Comparison of ENCODE assay signal across 18 cellular contexts in genomic region chr4:70269674-70270073, GRCh38. TPM values are rescaled to one million over a fixed set of nuclear protein-coding genes. Genes with fewer than 3 reads are reported as not detected.
A peak's percentile ranks its signal among the peaks of the same experiment; 100 is the strongest.
DNase-seq lines count a peak whose midpoint lies in the region; ATAC-seq, FAIRE-seq and TF ChIP-seq lines count a peak whose summit lies in the region.
"Had no signal": no experiment of that assay in that cellular context is flagged by ENCODE, and none has a peak within 500 bp of the region (broad histone marks: within the 10 kb centered on the region; RNA-seq: fewer than 3 reads in every experiment).

No MANE protein-coding gene starts in this region.

- no peak overlapping the region for H2BK12ac ChIP-seq in H9 (ENCODE audit: insufficient read length, low read depth, low read length)

- H3K4me2 ChIP-seq in H9 (ENCODE audit: insufficient read depth, insufficient read length, low read length): no peak overlapping the region

- no peak overlapping the region for H3K9ac ChIP-seq in H9 (ENCODE audit: extremely low read depth, insufficient read length, low read length)

- no peak for FAIRE-seq in H54 (lab: Jason Lieb, UNC)

- no peak overlapping the region for H3K4me3 Mint-ChIP-seq in H9
- no peak overlapping the region for H3K4me3 Mint-ChIP-seq in natural killer cell treated with Interleukin-12 subunit alpha and Interleukin-12 subunit beta and Interleukin-15 and Interleukin-18, amount 100 ng/mL, for 72 hours
- H3K4me3 Mint-ChIP-seq: activated CD4-positive, alpha-beta T cell treated with anti-CD3 and anti-CD28 coated beads, Interleukin-2, amount 10 ng/mL, durations not matched to agents 24 days and 14 days; dendritic cell treated with granulocyte-macrophage colony-stimulating factor and Interleukin-4, amounts not matched to agents 40 ng/mL and 50 ng/mL, for 4 days had no signal

- no peak for TF ChIP-seq POLR2A in H54 (IDR thresholded peaks at IDR 0.05; ENCODE audit: low read depth, low read length)

- H2BK15ac ChIP-seq in H9 (ENCODE audit: low read depth, low read length): no peak overlapping the region

- no peaks in the 10 kb centered on the region for H3K27me3 ChIP-seq in H9 (ENCODE audit: insufficient read depth, low read length)
- H3K27me3 ChIP-seq: heart left ventricle had no signal

- H2AFZ ChIP-seq in H9 (ENCODE audit: low read length): no peak overlapping the region

- no peak overlapping the region for H3T11ph ChIP-seq in H9 (ENCODE audit: low read length)

- H2BK120ac ChIP-seq in H9 (ENCODE audit: low read depth, low read length, poor library complexity, severe bottlenecking): no peak overlapping the region

- no peaks in the 10 kb centered on the region for H3K79me2 ChIP-seq in H9 (ENCODE audit: insufficient read depth, low read length)

- H3K27me3 Mint-ChIP-seq in H9 (ENCODE audit: low read depth): no peaks in the 10 kb centered on the region
- no peaks in the 10 kb centered on the region for H3K27me3 Mint-ChIP-seq in natural killer cell treated with Interleukin-12 subunit alpha and Interleukin-12 subunit beta and Interleukin-15 and Interleukin-18, amount 100 ng/mL, for 72 hours
- H3K27me3 Mint-ChIP-seq: activated CD4-positive, alpha-beta T cell treated with anti-CD3 and anti-CD28 coated beads, Interleukin-2, amount 10 ng/mL, durations not matched to agents 24 days and 14 days; dendritic cell treated with granulocyte-macrophage colony-stimulating factor and Interleukin-4, amounts not matched to agents 40 ng/mL and 50 ng/mL, for 4 days had no signal

- H3K79me1 ChIP-seq in H9 (ENCODE audit: insufficient read depth, low read depth, low read length, poor library complexity, severe bottlenecking): no peaks in the 10 kb centered on the region

- H2BK20ac ChIP-seq in H9 (ENCODE audit: low read depth, low read length, poor library complexity, severe bottlenecking): no peak overlapping the region

- no peak for ATAC-seq in natural killer cell treated with Interleukin-12 subunit alpha and Interleukin-12 subunit beta and Interleukin-15 and Interleukin-18, amount 100 ng/mL, for 72 hours
- no peak for ATAC-seq in GM21619 (IDR thresholded peaks at IDR 0.05; ENCODE audit: unreplicated experiment)
- ATAC-seq: heart left ventricle, Right ventricle myocardium inferior had no signal

- no peak overlapping the region for H4K5ac ChIP-seq in H9 (ENCODE audit: insufficient read length, low read depth, low read length)

- peak; percentile 54 for TF ChIP-seq CTCF in H9 (conservative IDR thresholded peaks at IDR 0.05)

- H3K56ac ChIP-seq in H9 (ENCODE audit: insufficient read length, low read depth, low read length): no peak overlapping the region

- H3K14ac ChIP-seq in H9 (ENCODE audit: insufficient read depth, low read length): no peak overlapping the region

- H4K8ac ChIP-seq in H9 (replicated peaks; ENCODE audit: insufficient read length, low read depth, low read length): no peak overlapping the region

- no CpG with 5 or more reads among the region's 1 CpG for WGBS in H9 (ENCODE audit: extremely low coverage, insufficient read length, low lambda C conversion rate)

- H3K27ac Mint-ChIP-seq in H9: no peak overlapping the region
- H3K27ac Mint-ChIP-seq in natural killer cell treated with Interleukin-12 subunit alpha and Interleukin-12 subunit beta and Interleukin-15 and Interleukin-18, amount 100 ng/mL, for 72 hours: no peak overlapping the region
- H3K27ac Mint-ChIP-seq: activated CD4-positive, alpha-beta T cell treated with anti-CD3 and anti-CD28 coated beads, Interleukin-2, amount 10 ng/mL, durations not matched to agents 24 days and 14 days; dendritic cell treated with granulocyte-macrophage colony-stimulating factor and Interleukin-4, amounts not matched to agents 40 ng/mL and 50 ng/mL, for 4 days had no signal

- no peaks in the 10 kb centered on the region for H3K9me3 ChIP-seq in H9 (ENCODE audit: control insufficient read depth, low read depth, low read length)

- H3K23me2 ChIP-seq in H9 (ENCODE audit: insufficient read length, low read depth, low read length, poor library complexity, severe bottlenecking): no peaks in the 10 kb centered on the region

- no peak overlapping the region for H3K23ac ChIP-seq in H9 (ENCODE audit: insufficient read length, low read depth, low read length)

- no peak overlapping the region for H2BK5ac ChIP-seq in H9 (ENCODE audit: insufficient read length, low read length)

- no peaks in the 10 kb centered on the region for H3K9me3 Mint-ChIP-seq in H9
- H3K9me3 Mint-ChIP-seq in natural killer cell treated with Interleukin-12 subunit alpha and Interleukin-12 subunit beta and Interleukin-15 and Interleukin-18, amount 100 ng/mL, for 72 hours: peaks cover 15% of the 10 kb centered on the region
- H3K9me3 Mint-ChIP-seq: activated CD4-positive, alpha-beta T cell treated with anti-CD3 and anti-CD28 coated beads, Interleukin-2, amount 10 ng/mL, durations not matched to agents 24 days and 14 days; dendritic cell treated with granulocyte-macrophage colony-stimulating factor and Interleukin-4, amounts not matched to agents 40 ng/mL and 50 ng/mL, for 4 days had no signal

- H3K36me3 Mint-ChIP-seq in H9 (ENCODE audit: insufficient read depth in 1 of 3, low read depth in 3 of 3): no peaks in the 10 kb centered on the region; a peak in 1 of 7 replicates
- H3K36me3 Mint-ChIP-seq in natural killer cell treated with Interleukin-12 subunit alpha and Interleukin-12 subunit beta and Interleukin-15 and Interleukin-18, amount 100 ng/mL, for 72 hours: no peaks in the 10 kb centered on the region

- no peak overlapping the region for H4K91ac ChIP-seq in H9 (ENCODE audit: insufficient read length, low read depth, low read length)

- no peak overlapping the region for H2AK5ac ChIP-seq in H9 (ENCODE audit: insufficient read length, low read length)

- H3K4me1 ChIP-seq in H9 (ENCODE audit: insufficient read depth, low read length): no peaks in the 10 kb centered on the region
- H3K4me1 ChIP-seq: heart left ventricle had no signal

- H3K4ac ChIP-seq in H9 (ENCODE audit: low read depth, low read length): no peak overlapping the region

- H3K4me1 Mint-ChIP-seq in H9: peaks cover 3% of the 10 kb centered on the region in 2 experiments; a peak in 2 of 4 replicates
- no peaks in the 10 kb centered on the region for H3K4me1 Mint-ChIP-seq in natural killer cell treated with Interleukin-12 subunit alpha and Interleukin-12 subunit beta and Interleukin-15 and Interleukin-18, amount 100 ng/mL, for 72 hours (ENCODE audit: low read depth in 2 of 2)
- H3K4me1 Mint-ChIP-seq: activated CD4-positive, alpha-beta T cell treated with anti-CD3 and anti-CD28 coated beads, Interleukin-2, amount 10 ng/mL, durations not matched to agents 24 days and 14 days had no signal

- H4K20me1 ChIP-seq in H9 (ENCODE audit: control insufficient read depth, insufficient read depth, insufficient read length): no peaks in the 10 kb centered on the region

- H3K27ac ChIP-seq in H9 (ENCODE audit: insufficient read length, low read depth, low read length): no peak overlapping the region
- H3K27ac ChIP-seq: heart left ventricle, skin epidermis had no signal

- no peak overlapping the region for H3K18ac ChIP-seq in H9 (ENCODE audit: insufficient read length, low read depth, low read length)

- DNase-seq in COLO829 (ENCODE audit: low spot score) (peak; percentile 36), H9 (no peak), SK-N-DZ (ENCODE audit: low spot score) (peak; percentile 15), iris pigment epithelial cell (ENCODE audit: low read depth) (peak; percentile 27), H54 (ENCODE audit: insufficient read length, low spot score) (no peak)
- DNase-seq in activated CD4-positive, CD25-positive, alpha-beta regulatory T cell (lab: John Stamatoyannopoulos, UW): no peak
- DNase-seq in natural killer cell treated with Interleukin-12 subunit alpha and Interleukin-12 subunit beta and Interleukin-15 and Interleukin-18, amount 100 ng/mL, for 72 hours (ENCODE audit: low spot score): no peak
- DNase-seq: activated CD4-positive, alpha-beta T cell treated with anti-CD3 and anti-CD28 coated beads, Interleukin-2, amount 10 ng/mL, durations not matched to agents 24 days and 14 days; activated gamma-delta T cell treated with Interleukin-2 at 50 U/mL for 16 hours; Calu3; heart left ventricle; NCI-H1092; stimulated activated CD8-positive, alpha-beta memory T cell treated with anti-CD3 and anti-CD28 coated beads, Interleukin-4, amount 100 ng/mL, for 48 hours had no signal

RNA-seq across cellular contexts. Expression of gene CSN3, which starts 27.3 kb away (rescaled TPM):
- not detected in 2 replicates for total RNA-seq in H9 (2021)
- polyA plus RNA-seq in SK-N-DZ (2014; cell fraction: cytosol; rRNA removed): not detected in 2 replicates
- polyA plus RNA-seq in SK-N-DZ (2014; cell fraction: nucleus; rRNA removed): not detected in 2 replicates
- total RNA-seq in natural killer cell treated with Interleukin-12 subunit alpha and Interleukin-12 subunit beta and Interleukin-15 and Interleukin-18, amount 100 ng/mL, for 72 hours: not detected
- total RNA-seq: activated CD4-positive, alpha-beta T cell treated with anti-CD3 and anti-CD28 coated beads, Interleukin-2, amount 10 ng/mL, durations not matched to agents 24 days and 14 days; heart left ventricle; mononuclear cell; Right ventricle myocardium inferior had no signal
- polyA plus RNA-seq: heart left ventricle had no signal

RNA-seq across cellular contexts. Expression of gene FDCSP, which starts 43.8 kb away (rescaled TPM):
- total RNA-seq in H9 (2021): not detected in 2 replicates
- not detected in 2 replicates for polyA plus RNA-seq in SK-N-DZ (2014; cell fraction: cytosol; rRNA removed)
- polyA plus RNA-seq in SK-N-DZ (2014; cell fraction: nucleus; rRNA removed): not detected in 2 replicates
- total RNA-seq in natural killer cell treated with Interleukin-12 subunit alpha and Interleukin-12 subunit beta and Interleukin-15 and Interleukin-18, amount 100 ng/mL, for 72 hours: not detected
- total RNA-seq: activated CD4-positive, alpha-beta T cell treated with anti-CD3 and anti-CD28 coated beads, Interleukin-2, amount 10 ng/mL, durations not matched to agents 24 days and 14 days; heart left ventricle; mononuclear cell; Right ventricle myocardium inferior had no signal
- polyA plus RNA-seq: heart left ventricle had no signal

Comparison
In these comparisons a context has a peak if more than half of its experiments do, and no peak if none do; other contexts are left out.
1. DNase-seq: peak in COLO829 (single experiment), SK-N-DZ (single experiment) and iris pigment epithelial cell (single experiment); none in H9 (single experiment), H54 (single experiment), activated CD4-positive, CD25-positive, alpha-beta regulatory T cell (0 of 4) and natural killer cell treated with Interleukin-12 subunit alpha and Interleukin-12 subunit beta and Interleukin-15 and Interleukin-18, amount 100 ng/mL, for 72 hours (single experiment).